In the genomic region with DNA sequence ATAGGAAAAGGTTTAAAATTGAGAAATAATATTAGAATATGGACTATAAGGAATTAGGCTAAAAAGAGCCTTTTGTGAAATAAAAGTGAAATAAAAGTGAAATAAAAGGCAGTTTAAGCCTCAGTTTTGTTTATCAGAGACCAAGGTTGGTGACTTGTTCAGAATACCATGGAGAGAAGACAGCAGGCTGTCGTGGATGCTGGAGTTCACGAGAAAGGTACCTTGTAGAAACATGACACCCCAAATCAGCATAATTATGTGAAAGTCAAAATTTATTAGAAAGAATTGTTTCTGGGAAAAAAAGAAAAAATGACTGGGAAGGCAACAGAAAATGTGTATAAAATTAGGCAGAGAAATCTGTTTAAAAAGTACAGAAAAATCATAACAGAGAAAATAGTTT, we compare ENCODE assay signal across 13 cellular contexts. TPM values are rescaled to one million over a fixed set of nuclear protein-coding genes. Genes with fewer than 3 reads are reported as not detected.
DNase-seq lines count a peak whose midpoint lies in the region; ATAC-seq and TF ChIP-seq lines count a peak whose summit lies in the region.
"Had no signal": no experiment of that assay in that cellular context is flagged by ENCODE, and none has a peak within 500 bp of the region (broad histone marks: within the 10 kb centered on the region; RNA-seq: fewer than 3 reads in every experiment).

No MANE protein-coding gene starts in this region.

- H3F3A ChIP-seq in DOHH2 (ENCODE audit: control insufficient read depth, insufficient read depth), result peaks cover 48% of the 10 kb centered on the region

- no peaks in the 10 kb centered on the region for H3K27me3 Mint-ChIP-seq in osteocyte (ENCODE audit: unreplicated experiment)

- H3K4me1 Mint-ChIP-seq in osteocyte (ENCODE audit: unreplicated experiment), result peaks cover 52% of the 10 kb centered on the region

- peak overlapping the region; percentile 58 for H3K4me3 Mint-ChIP-seq in osteocyte (ENCODE audit: unreplicated experiment)
- H3K4me3 Mint-ChIP-seq: brain had no signal

- H4K20me1 ChIP-seq in DOHH2 (ENCODE audit: control insufficient read depth, insufficient read depth, low read depth, low read length), result no peaks in the 10 kb centered on the region

- no peaks in the 10 kb centered on the region for H3K9me3 ChIP-seq in DOHH2 (ENCODE audit: control insufficient read depth, insufficient read depth, low read length)
- H3K9me3 ChIP-seq: MG63 had no signal

- TF ChIP-seq CTCF in DOHH2 (IDR thresholded peaks at IDR 0.05; ENCODE audit: low read depth, low read length, poor library complexity, severe bottlenecking), result no peak
- TF ChIP-seq CTCF in astrocyte of the spinal cord (IDR thresholded peaks at IDR 0.05; ENCODE audit: low read depth, low read length), result no peak
- no peak for TF ChIP-seq CTCF in osteocyte (IDR thresholded peaks at IDR 0.05)

- no peaks in the 10 kb centered on the region for H3K9me3 Mint-ChIP-seq in osteocyte (ENCODE audit: unreplicated experiment)
- H3K9me3 Mint-ChIP-seq: brain had no signal

- peak overlapping the region; percentile 83 for H3K4me2 ChIP-seq in DOHH2 (ENCODE audit: low read length)

- DNase-seq in LHCN-M2 (ENCODE audit: low read depth) (peak; percentile 46), astrocyte of the spinal cord (ENCODE audit: low read depth, low spot score) (peak; percentile 15), osteocyte (ENCODE audit: extremely low spot score, unreplicated experiment) (no peak), H7 (no peak), activated gamma-delta T cell treated with Interleukin-2 at 50 U/mL for 16 hours (no peak)
- DNase-seq: C1 segment of cervical spinal cord, MG63, NCI-H2107 had no signal

- no peak for ATAC-seq in HG03175 (IDR thresholded peaks at IDR 0.05; ENCODE audit: unreplicated experiment)
- no peak for ATAC-seq in GM21515 (IDR thresholded peaks at IDR 0.05; ENCODE audit: unreplicated experiment)
- ATAC-seq: activated CD4-positive, CD25-positive, alpha-beta regulatory T cell treated with anti-CD3 and anti-CD28 coated beads, Interleukin-2, amount 50 U/mL, for 24 hours had no signal

- H3K36me3 ChIP-seq in DOHH2 (ENCODE audit: control insufficient read depth, low read length) (no peaks in the 10 kb centered on the region; the same call in 1 of the 2 replicates), H7 (replicated peaks; ENCODE audit: control insufficient read depth, insufficient read depth, low read length) (no peaks in the 10 kb centered on the region)
- H3K36me3 ChIP-seq: MG63 had no signal

- peaks cover 97% of the 10 kb centered on the region for H3K4me1 ChIP-seq in DOHH2 (ENCODE audit: control insufficient read depth, low read length)

- H3K9me2 ChIP-seq in DOHH2 (replicated peaks; ENCODE audit: control insufficient read depth, low read length), result no peaks in the 10 kb centered on the region

- H3K27me3 ChIP-seq in DOHH2 (ENCODE audit: control insufficient read depth, low read length) (no peaks in the 10 kb centered on the region), H7 (ENCODE audit: control insufficient read depth, insufficient read depth, low read length) (no peaks in the 10 kb centered on the region)
- H3K27me3 ChIP-seq: MG63 had no signal

- H3K4me3 ChIP-seq in DOHH2 (ENCODE audit: low read length) (peak overlapping the region; percentile 63), astrocyte of the spinal cord (ENCODE audit: low read depth, low read length) (no peak overlapping the region), H7 (ENCODE audit: insufficient read depth, low read depth, low read length) (no peak overlapping the region)
- H3K4me3 ChIP-seq: MG63 had no signal

- in situ Hi-C loops in astrocyte of the spinal cord (cut with HindIII; ENCODE audit: low sequenced_read_pairs), result no loop called here

- H3K27ac ChIP-seq in DOHH2 (ENCODE audit: low read depth, low read length), result peak overlapping the region; percentile 96

- no peaks in the 10 kb centered on the region for H3K36me3 Mint-ChIP-seq in osteocyte (ENCODE audit: unreplicated experiment)
- H3K36me3 Mint-ChIP-seq: brain had no signal

- peaks cover 9% of the 10 kb centered on the region for H3K79me2 ChIP-seq in DOHH2 (ENCODE audit: control insufficient read depth, low read length)

- peak overlapping the region; percentile 96 for H3K27ac Mint-ChIP-seq in osteocyte (ENCODE audit: unreplicated experiment)
- H3K27ac Mint-ChIP-seq: brain had no signal

RNA-seq across cellular contexts. Expression of a gene that starts 46.5 kb away (rescaled TPM):
- total RNA-seq in LHCN-M2 (2014; rRNA removed), result 16.5 and 17.1 TPM in 2 replicates
- 8.8 TPM for polyA plus RNA-seq in LHCN-M2 (2012)
- total RNA-seq in osteocyte, result 17.7 and 20.7 TPM in 2 replicates
- total RNA-seq in H7 (2014; rRNA removed; shearing (Covaris generic)), result 17.2 and 23.3 TPM in 2 replicates

Comparison
In these comparisons a context has a peak if more than half of its experiments do, and no peak if none do; other contexts are left out.
1. DNase-seq: peak in LHCN-M2 (single experiment) and astrocyte of the spinal cord (single experiment); none in osteocyte (single experiment), H7 (single experiment) and activated gamma-delta T cell treated with Interleukin-2 at 50 U/mL for 16 hours (single experiment).